8 cellular contexts compared by ENCODE assay signal in genomic region chr9:69223605-69224004, GRCh38. TPM values are rescaled to one million over a fixed set of nuclear protein-coding genes. Genes with fewer than 3 reads are reported as not detected.
DNase-seq lines count a peak whose midpoint lies in the region; ATAC-seq and TF ChIP-seq lines count a peak whose summit lies in the region.

No MANE protein-coding gene starts in this region.

- no peak overlapping the region for H3K27ac ChIP-seq in Karpas-422 (ENCODE audit: low read length)
- H3K27ac ChIP-seq in right atrium auricular region: peak overlapping the region in 1 of 2 donors; percentile 2

- H2AFZ ChIP-seq in Karpas-422 (ENCODE audit: low read length): no peak overlapping the region

- H3K36me3 ChIP-seq in Karpas-422 (ENCODE audit: insufficient read depth, low read length): no peaks in the 10 kb centered on the region
- H3K36me3 ChIP-seq in adipocyte (ENCODE audit: control insufficient read depth, insufficient read depth, low read length, severe bottlenecking): peaks cover 71% of the 10 kb centered on the region
- peaks cover 69% of the 10 kb centered on the region for H3K36me3 ChIP-seq in right atrium auricular region

- no peaks in the 10 kb centered on the region for H3K79me2 ChIP-seq in Karpas-422 (ENCODE audit: low read length)

- no peaks in the 10 kb centered on the region for H3K9me3 Mint-ChIP-seq in stimulated activated effector memory CD8-positive, alpha-beta T cell treated with anti-CD3 and anti-CD28 coated beads, Interleukin-12 subunit alpha, Interleukin-12 subunit beta, amount 100 ng/mL, for 72 hours

- H3K27me3 ChIP-seq in Karpas-422 (ENCODE audit: low read length) (no peaks in the 10 kb centered on the region), adipocyte (replicated peaks; ENCODE audit: control insufficient read depth, insufficient read depth, low read length) (no peaks in the 10 kb centered on the region), right atrium auricular region (no peaks in the 10 kb centered on the region)

- no peaks in the 10 kb centered on the region for H3K4me1 Mint-ChIP-seq in stimulated activated effector memory CD8-positive, alpha-beta T cell treated with anti-CD3 and anti-CD28 coated beads, Interleukin-12 subunit alpha, Interleukin-12 subunit beta, amount 100 ng/mL, for 72 hours

- H4K20me1 ChIP-seq in Karpas-422 (ENCODE audit: insufficient read depth, low read depth, low read length): no peaks in the 10 kb centered on the region

- H3K9ac ChIP-seq in Karpas-422 (ENCODE audit: low read length) (no peak overlapping the region), adipocyte (ENCODE audit: low read length) (no peak overlapping the region)

- H3K4me3 ChIP-seq in Karpas-422 (ENCODE audit: low read length) (no peak overlapping the region), adipocyte (ENCODE audit: low read length) (no peak overlapping the region), right atrium auricular region (no peak overlapping the region)

- peak; percentile 45 to 73 for TF ChIP-seq CTCF in right atrium auricular region (IDR thresholded peaks at IDR 0.05)

- H3K4me1 ChIP-seq in Karpas-422 (ENCODE audit: low read length): no peaks in the 10 kb centered on the region
- H3K4me1 ChIP-seq in adipocyte (ENCODE audit: control insufficient read depth, insufficient read depth, low read length): no peaks in the 10 kb centered on the region
- no peaks in the 10 kb centered on the region for H3K4me1 ChIP-seq in right atrium auricular region

- no peaks in the 10 kb centered on the region for H3K9me2 ChIP-seq in Karpas-422 (replicated peaks; ENCODE audit: insufficient read depth, low read length)

- H3K4me3 Mint-ChIP-seq in stimulated activated effector memory CD8-positive, alpha-beta T cell treated with anti-CD3 and anti-CD28 coated beads, Interleukin-12 subunit alpha, Interleukin-12 subunit beta, amount 100 ng/mL, for 72 hours: no peak overlapping the region

- no peak for ATAC-seq in stimulated activated effector memory CD8-positive, alpha-beta T cell treated with anti-CD3 and anti-CD28 coated beads, Interleukin-12 subunit alpha, Interleukin-12 subunit beta, amount 100 ng/mL, for 72 hours

- DNase-seq in DMS 273 (lab: John Stamatoyannopoulos, UW; ENCODE audit: unreplicated experiment) (peak; percentile 64), DMS 273 treated with DMSO at 0.1 percent for 48 hours (lab: John Stamatoyannopoulos, UW) (no peak), Karpas-422 (peak; percentile 58), adipocyte (ENCODE audit: low read depth) (peak; percentile 81), right atrium auricular region (ENCODE audit: low spot score) (no peak), superior temporal gyrus (ENCODE audit: extremely low spot score) (peak; percentile 53), retina (no peak)
- DNase-seq in stimulated activated effector memory CD8-positive, alpha-beta T cell treated with anti-CD3 and anti-CD28 coated beads, Interleukin-12 subunit alpha, Interleukin-12 subunit beta, amount 100 ng/mL, for 72 hours (ENCODE audit: low spot score in 2 of 2): no peak

- no peaks in the 10 kb centered on the region for H3K9me3 ChIP-seq in Karpas-422 (ENCODE audit: low read length)
- H3K9me3 ChIP-seq in adipocyte (ENCODE audit: control insufficient read depth, low read length): no peaks in the 10 kb centered on the region
- no peaks in the 10 kb centered on the region for H3K9me3 ChIP-seq in right atrium auricular region

- no peak overlapping the region for H3K27ac Mint-ChIP-seq in stimulated activated effector memory CD8-positive, alpha-beta T cell treated with anti-CD3 and anti-CD28 coated beads, Interleukin-12 subunit alpha, Interleukin-12 subunit beta, amount 100 ng/mL, for 72 hours

- H3K4me2 ChIP-seq in Karpas-422 (ENCODE audit: low read depth, low read length, poor library complexity, severe bottlenecking): no peak overlapping the region

- peaks cover 15% of the 10 kb centered on the region for H3K36me3 Mint-ChIP-seq in stimulated activated effector memory CD8-positive, alpha-beta T cell treated with anti-CD3 and anti-CD28 coated beads, Interleukin-12 subunit alpha, Interleukin-12 subunit beta, amount 100 ng/mL, for 72 hours

RNA-seq across cellular contexts. Expression of gene TJP2, which starts 49.5 kb away (rescaled TPM):
- total RNA-seq in Karpas-422 (2014; rRNA removed; shearing (Covaris generic); ENCODE audit: low replicate concordance): 2.3 and 4.0 TPM in 2 replicates
- total RNA-seq in right atrium auricular region: 10 to 100 TPM; 46.3 to 51.7 TPM

Comparison
In these comparisons a context has a peak if more than half of its experiments do, and no peak if none do; other contexts are left out.
1. DNase-seq: peak in DMS 273 (single experiment), Karpas-422 (single experiment), adipocyte (single experiment) and superior temporal gyrus (single experiment); none in DMS 273 treated with DMSO at 0.1 percent for 48 hours (single experiment), right atrium auricular region (single experiment), stimulated activated effector memory CD8-positive, alpha-beta T cell treated with anti-CD3 and anti-CD28 coated beads, Interleukin-12 subunit alpha, Interleukin-12 subunit beta, amount 100 ng/mL, for 72 hours (0 of 2) and retina (single experiment).